14 cellular contexts compared by ENCODE assay signal in genomic region chr4:66564901-66565648, GRCh38.
DNase-seq lines count a peak whose midpoint lies in the region; ATAC-seq and TF ChIP-seq lines count a peak whose summit lies in the region.
"Had no signal": no experiment of that assay in that cellular context is flagged by ENCODE, and none has a peak within 500 bp of the region (broad histone marks: within the 10 kb centered on the region; RNA-seq: fewer than 3 reads in every experiment).

No MANE protein-coding gene starts in this region.

- in situ Hi-C loops in transverse colon (cut with MboI; ENCODE audit: low pct_ligation_motif_present in 1 of 4, low pct_unique_long_range_greater_than_20kb in 1 of 4, low sequenced_read_pairs in 3 of 4), result no loop called here

- intact Hi-C loops in sigmoid colon (cut with DNase I), result no loop called here
- intact Hi-C loops in transverse colon (cut with DNase I; ENCODE audit: low total_unique reads), result no loop called here

- H3K9me3 ChIP-seq in RWPE2 (ENCODE audit: severe bottlenecking) (no peaks in the 10 kb centered on the region), sigmoid colon (no peaks in the 10 kb centered on the region), transverse colon (no peaks in the 10 kb centered on the region)
- H3K9me3 ChIP-seq: gastrocnemius medialis, lower lobe of right lung had no signal

- TF ChIP-seq CTCF in RWPE2 (IDR thresholded peaks at IDR 0.05; ENCODE audit: poor library complexity, severe bottlenecking), result no peak
- no peak for TF ChIP-seq CTCF in sigmoid colon (IDR thresholded peaks at IDR 0.05)
- TF ChIP-seq CTCF in transverse colon (IDR thresholded peaks at IDR 0.05), result no peak

- H3K4me3 ChIP-seq in RWPE2 (ENCODE audit: severe bottlenecking) (no peak overlapping the region), sigmoid colon (peak overlapping the region in 3 of 4 donors; percentile 10 to 21 (median 11)), transverse colon (no peak overlapping the region)
- H3K4me3 ChIP-seq: gastrocnemius medialis, lower lobe of right lung, PC-9 had no signal

- no peak for TF ChIP-seq POLR2A in sigmoid colon (IDR thresholded peaks at IDR 0.05)
- TF ChIP-seq POLR2A in transverse colon (IDR thresholded peaks at IDR 0.05), result no peak

- ATAC-seq in RWPE2 (ENCODE audit: low read depth), result peak; percentile 85
- ATAC-seq: gastrocnemius medialis, lower lobe of right lung had no signal

- H3K36me3 ChIP-seq in RWPE2 (ENCODE audit: low read depth), result no peaks in the 10 kb centered on the region
- H3K36me3 ChIP-seq in sigmoid colon, result no peaks in the 10 kb centered on the region
- H3K36me3 ChIP-seq in transverse colon, result no peaks in the 10 kb centered on the region
- H3K36me3 ChIP-seq: gastrocnemius medialis, lower lobe of right lung had no signal

- DNase-seq in HEK293T (ENCODE audit: extremely low spot score) (peak; percentile 60), RWPE2 (ENCODE audit: low spot score) (no peak), fibroblast of gingiva (ENCODE audit: low read depth) (peak; percentile 81), sigmoid colon (no peak), transverse colon (no peak), COR-L47 (lab: John Stamatoyannopoulos, UW) (no peak), putamen (ENCODE audit: low spot score) (no peak), SHP77 treated with DMSO at 0.1 percent for 48 hours (lab: John Stamatoyannopoulos, UW) (no peak)
- DNase-seq: activated T-cell treated with anti-CD3 and anti-CD28 coated beads, Interleukin-2, amount 50 U/mL, for 1 hour; central memory CD4-positive, alpha-beta T cell; gastrocnemius medialis; lower lobe of right lung; NCI-H146; PC-9 had no signal

- TF ChIP-seq EP300 in sigmoid colon (IDR thresholded peaks at IDR 0.05), result no peak
- no peak for TF ChIP-seq EP300 in transverse colon (IDR thresholded peaks at IDR 0.05; ENCODE audit: low read depth)

- H3K27ac ChIP-seq in RWPE2 (ENCODE audit: poor library complexity, severe bottlenecking) (peak overlapping the region; percentile 52), sigmoid colon (no peak overlapping the region), transverse colon (no peak overlapping the region)
- H3K27ac ChIP-seq: gastrocnemius medialis, lower lobe of right lung, PC-9 had no signal

- H3K4me1 ChIP-seq in RWPE2 (ENCODE audit: insufficient read depth, poor library complexity, severe bottlenecking) (peaks cover 36% of the 10 kb centered on the region), sigmoid colon (peaks cover 0 to 10% (median 6%) of the 10 kb centered on the region in 4 donors), transverse colon (no peaks in the 10 kb centered on the region)
- H3K4me1 ChIP-seq: gastrocnemius medialis, lower lobe of right lung had no signal

- CTCF ChIA-PET in HEK293T (lab: Yijun Ruan, JAX), result no interaction called here

- WGBS in sigmoid colon, 2 donors, result 75 to 76% methylated on average over 12 of the region's 12 CpGs
- 69 to 79% methylated on average over 12 of the region's 12 CpGs for WGBS in transverse colon (ENCODE audit: low coverage in 1 of 2), 2 donors

- H3K27me3 ChIP-seq in RWPE2 (ENCODE audit: insufficient read depth, poor library complexity, severe bottlenecking) (no peaks in the 10 kb centered on the region), sigmoid colon (no peaks in the 10 kb centered on the region), transverse colon (no peaks in the 10 kb centered on the region)
- H3K27me3 ChIP-seq: gastrocnemius medialis had no signal

- POLR2A ChIA-PET in HEK293T (lab: Yijun Ruan, JAX), result interaction anchor here (0.7 kb wide), 1 partner anchor 110 kb away, joined by 3 read pairs; no protein-coding TSS in a partner anchor

TF ChIP-seq in HEK293T, 16 proteins besides CTCF, POLR2A, EP300 and RAD21:
- TF ChIP-seq SUZ12 (IDR thresholded peaks at IDR 0.05) (no peak), ARNT (IDR thresholded peaks at IDR 0.05) (peak; percentile 100), ZNF384 (IDR thresholded peaks at IDR 0.05) (no peak), TARDBP (IDR thresholded peaks at IDR 0.05) (peak; percentile 63), L3MBTL2 (conservative IDR thresholded peaks at IDR 0.05) (peak; percentile 34; the same call in 1 of the 2 replicates), PKNOX1 (IDR thresholded peaks at IDR 0.05) (peak; percentile 81), LEF1 (IDR thresholded peaks at IDR 0.05; ENCODE audit: borderline replicate concordance) (peak; percentile 91; the same call in 1 of the 2 replicates), FOXM1 (IDR thresholded peaks at IDR 0.05; ENCODE audit: borderline replicate concordance) (no peak), SP1 (IDR thresholded peaks at IDR 0.05) (no peak), BHLHE40 (IDR thresholded peaks at IDR 0.05; ENCODE audit: borderline replicate concordance) (no peak), CTBP1 (IDR thresholded peaks at IDR 0.05; ENCODE audit: borderline replicate concordance) (peak; percentile 93), NFRKB (IDR thresholded peaks at IDR 0.05) (no peak), FOXK2 (IDR thresholded peaks at IDR 0.05) (no peak), HDGF (IDR thresholded peaks at IDR 0.05; ENCODE audit: borderline replicate concordance) (no peak), FOXA1 (IDR thresholded peaks at IDR 0.05) (no peak), ELF4 (IDR thresholded peaks at IDR 0.05) (peak; percentile 21; the same call in 1 of the 2 replicates)

Comparison
In these comparisons a context has a peak if more than half of its experiments do, and no peak if none do; other contexts are left out.
1. DNase-seq: peak in HEK293T (single experiment) and fibroblast of gingiva (single experiment); none in RWPE2 (single experiment), sigmoid colon (single experiment), transverse colon (single experiment), COR-L47 (single experiment), putamen (single experiment) and SHP77 treated with DMSO at 0.1 percent for 48 hours (single experiment).
2. H3K4me3 ChIP-seq: peak in sigmoid colon (3 of 4); none in RWPE2 (single experiment) and transverse colon (0 of 4).